Comparison of ENCODE assay signal across 19 cellular contexts in the genomic region with DNA sequence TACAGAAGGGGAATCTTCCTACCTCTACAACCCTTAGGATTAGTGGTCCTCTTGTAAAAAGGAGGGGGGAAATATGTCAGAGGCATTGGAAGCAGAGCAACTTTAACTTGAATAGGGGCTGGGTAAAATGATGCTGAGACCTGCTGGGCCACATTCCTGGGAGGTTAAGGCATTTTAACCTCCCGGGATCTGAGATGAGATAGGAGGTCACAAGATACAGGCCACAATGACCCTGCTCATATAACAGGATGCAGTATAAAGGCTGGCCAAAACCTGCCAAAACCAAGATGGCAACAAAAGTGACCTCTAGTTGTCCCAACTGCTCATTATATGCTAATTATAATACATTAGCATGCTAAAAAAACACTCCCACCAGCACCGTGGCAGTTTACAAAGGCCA. TPM values are rescaled to one million over a fixed set of nuclear protein-coding genes. Genes with fewer than 3 reads are reported as not detected.
"Had no signal": no experiment of that assay in that cellular context is flagged by ENCODE, and none has a peak within 500 bp of the region (broad histone marks: within the 10 kb centered on the region; RNA-seq: fewer than 3 reads in every experiment).

No MANE protein-coding gene starts in this region.

- H3K9me3 Mint-ChIP-seq: activated B cell treated with CpG ODN at 0.5 μM for 24 hours had no signal

- H3K4me1 Mint-ChIP-seq: activated B cell treated with CpG ODN at 0.5 μM for 24 hours; activated CD8-positive, alpha-beta memory T cell treated with anti-CD3 and anti-CD28 coated beads, Interleukin-2, amount 10 ng/mL, durations not matched to agents 7 days and 5 days had no signal

- H3K9me3 ChIP-seq: tibial nerve, vagina had no signal

- H3K4me3 Mint-ChIP-seq: activated B cell treated with CpG ODN at 0.5 μM for 24 hours; activated CD4-positive, alpha-beta memory T cell treated with anti-CD3 and anti-CD28 coated beads for 36 hours; activated CD8-positive, alpha-beta memory T cell treated with anti-CD3 and anti-CD28 coated beads, Interleukin-2, amount 10 ng/mL, durations not matched to agents 7 days and 5 days; activated naive CD8-positive, alpha-beta T cell; dendritic cell treated with granulocyte-macrophage colony-stimulating factor and Interleukin-4, amounts not matched to agents 40 ng/mL and 50 ng/mL, for 4 days; stimulated activated naive CD8-positive, alpha-beta T cell treated with anti-CD3 and anti-CD28 coated beads, Interleukin-15, Interleukin-2, amounts not matched to agents 100 ng/mL and 50 ng/mL, for 24 hours had no signal

- ATAC-seq: activated CD8-positive, alpha-beta memory T cell treated with anti-CD3 and anti-CD28 coated beads, Interleukin-2, amount 10 ng/mL, durations not matched to agents 7 days and 5 days; foreskin keratinocyte; left lobe of liver had no signal

- DNase-seq: activated B cell treated with CpG ODN at 0.5 μM for 24 hours; activated CD4-positive, alpha-beta memory T cell treated with anti-CD3 and anti-CD28 coated beads for 36 hours; activated CD4-positive, alpha-beta T cell treated with anti-CD3 and anti-CD28 coated beads for 4 hours; activated CD8-positive, alpha-beta memory T cell treated with anti-CD3 and anti-CD28 coated beads, Interleukin-2, amount 10 ng/mL, durations not matched to agents 7 days and 5 days; effector memory CD4-positive, alpha-beta T cell; foreskin keratinocyte; kidney; occipital lobe; stimulated activated CD4-positive, alpha-beta T cell treated with anti-CD3 and anti-CD28 coated beads, Interleukin-15, amount 100 ng/mL, for 24 hours; stimulated activated CD4-positive, alpha-beta T cell treated with anti-CD3 and anti-CD28 coated beads, Interleukin-2, amount 100 ng/mL, for 48 hours had no signal

- H3K27me3 ChIP-seq: cardiac muscle cell, foreskin keratinocyte, hepatocyte, tibial nerve, vagina had no signal

- H3K4me2 ChIP-seq: hepatocyte had no signal

- H3K36me3 ChIP-seq: cardiac muscle cell, tibial nerve, vagina had no signal

- H3K4me3 ChIP-seq: cardiac muscle cell, hepatocyte, skin epidermis, tibial nerve, vagina had no signal

- H3K36me3 Mint-ChIP-seq: activated CD4-positive, alpha-beta memory T cell treated with anti-CD3 and anti-CD28 coated beads for 36 hours; activated naive CD8-positive, alpha-beta T cell had no signal

- H3K79me2 ChIP-seq: hepatocyte had no signal

- H3K27ac Mint-ChIP-seq: activated B cell treated with CpG ODN at 0.5 μM for 24 hours; activated CD4-positive, alpha-beta memory T cell treated with anti-CD3 and anti-CD28 coated beads for 36 hours; activated CD8-positive, alpha-beta memory T cell treated with anti-CD3 and anti-CD28 coated beads, Interleukin-2, amount 10 ng/mL, durations not matched to agents 7 days and 5 days; activated naive CD8-positive, alpha-beta T cell; dendritic cell treated with granulocyte-macrophage colony-stimulating factor and Interleukin-4, amounts not matched to agents 40 ng/mL and 50 ng/mL, for 4 days; stimulated activated naive CD8-positive, alpha-beta T cell treated with anti-CD3 and anti-CD28 coated beads, Interleukin-15, Interleukin-2, amounts not matched to agents 100 ng/mL and 50 ng/mL, for 24 hours had no signal

- H3K27ac ChIP-seq: cardiac muscle cell, foreskin keratinocyte, hepatocyte, skin epidermis, tibial nerve, vagina had no signal

- H2AFZ ChIP-seq: hepatocyte had no signal

RNA-seq across cellular contexts. Expression of a gene that starts 6.4 kb away (rescaled TPM):
- total RNA-seq: activated B cell treated with CpG ODN at 0.5 μM for 24 hours; activated CD8-positive, alpha-beta memory T cell treated with anti-CD3 and anti-CD28 coated beads, Interleukin-2, amount 10 ng/mL, durations not matched to agents 7 days and 5 days had no signal
